In the genomic region with DNA sequence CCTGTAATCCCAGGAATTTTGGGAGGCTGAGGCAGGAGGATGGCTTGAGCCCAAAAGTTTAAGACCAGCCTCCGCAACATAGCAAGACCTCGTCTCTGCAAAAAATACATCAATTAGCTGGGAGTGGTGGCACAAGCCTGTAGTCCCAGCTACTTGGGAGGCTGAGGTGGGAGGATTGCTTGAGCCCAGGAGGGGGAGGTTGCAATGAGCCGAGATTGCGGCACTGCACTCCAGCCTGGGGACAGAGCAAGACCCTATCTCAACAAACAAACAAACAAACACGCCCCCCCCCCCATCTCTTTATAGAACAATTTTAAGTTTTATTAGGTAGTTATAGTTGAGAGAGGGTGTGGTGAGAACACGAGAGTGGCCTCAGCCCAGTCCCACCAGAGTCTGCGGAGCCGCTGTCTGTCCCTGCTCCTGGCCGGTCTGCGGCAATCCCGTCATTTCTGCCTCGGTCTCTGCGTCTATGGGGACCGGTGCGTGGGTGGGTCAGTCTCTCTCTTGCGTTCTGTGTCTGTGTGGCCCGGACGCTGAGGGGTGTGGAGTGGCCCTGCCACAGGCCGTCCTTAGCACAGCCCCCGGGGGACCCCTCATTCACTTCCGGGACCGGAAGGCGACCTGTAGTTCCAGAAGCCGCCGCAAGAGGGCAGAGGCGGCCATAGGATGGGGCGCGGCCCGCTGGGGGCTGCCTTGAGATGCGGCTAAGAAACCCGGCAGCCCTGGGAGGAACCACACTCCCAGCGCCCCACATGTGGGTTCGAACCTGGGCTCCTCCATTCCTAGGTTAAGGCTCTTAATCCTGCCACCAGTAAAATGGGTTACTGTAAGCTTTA, we compare ENCODE assay signal across 11 cellular contexts. TPM values are rescaled to one million over a fixed set of nuclear protein-coding genes. Genes with fewer than 3 reads are reported as not detected.
DNase-seq lines count a peak whose midpoint lies in the region; ATAC-seq lines count a peak whose summit lies in the region.
"Not testable (repeated sequence)": the region's sequence is repeated elsewhere in the genome, so short reads cannot be mapped to it uniquely, and the experiment has no call there.
"Had no signal": no experiment of that assay in that cellular context is flagged by ENCODE, and none has a peak within 500 bp of the region (broad histone marks: within the 10 kb centered on the region; RNA-seq: fewer than 3 reads in every experiment).

No MANE protein-coding gene starts in this region.

- not testable (repeated sequence) for H3K27me3 Mint-ChIP-seq in activated T-cell treated with anti-CD3 and anti-CD28 coated beads, Interleukin-2, amount 50 U/mL, for 72 hours (ENCODE audit: low read depth); stimulated activated naive B cell treated with anti-CD40 and anti-IgM and Interleukin-4, amounts not matched to agents 10 μg/mL and 1 μg/mL and 100 μg/mL, for 72 hours

- ATAC-seq in GM18517 (IDR thresholded peaks at IDR 0.05; ENCODE audit: unreplicated experiment) (peak; percentile 89), GM19438 (IDR thresholded peaks at IDR 0.05; ENCODE audit: low read depth, unreplicated experiment) (peak; percentile 87), GM21825 (IDR thresholded peaks at IDR 0.05; ENCODE audit: unreplicated experiment) (peak; percentile 92), HG02981 (IDR thresholded peaks at IDR 0.05; ENCODE audit: unreplicated experiment) (peak; percentile 56), HG03457 (IDR thresholded peaks at IDR 0.05; ENCODE audit: unreplicated experiment) (peak; percentile 67), left colon (peak; percentile 91)
- peak; percentile 99 for ATAC-seq in activated T-cell treated with anti-CD3 and anti-CD28 coated beads, Interleukin-2, amount 50 U/mL, for 72 hours (replicated peaks in 1 of 2)
- peak; percentile 97 to 99 for ATAC-seq in stimulated activated naive B cell treated with anti-CD40 and anti-IgM and Interleukin-4, amounts not matched to agents 10 μg/mL and 1 μg/mL and 100 μg/mL, for 72 hours (replicated peaks)

- H3K4me1 Mint-ChIP-seq in activated T-cell treated with anti-CD3 and anti-CD28 coated beads, Interleukin-2, amount 50 U/mL, for 72 hours (ENCODE audit: low read depth); stimulated activated naive B cell treated with anti-CD40 and anti-IgM and Interleukin-4, amounts not matched to agents 10 μg/mL and 1 μg/mL and 100 μg/mL, for 72 hours: not testable (repeated sequence)

- intact Hi-C loops in left colon (cut with DNase I, micrococcal nuclease), result not testable (repeated sequence)

- H3K9me3 Mint-ChIP-seq in activated T-cell treated with anti-CD3 and anti-CD28 coated beads, Interleukin-2, amount 50 U/mL, for 72 hours; stimulated activated naive B cell treated with anti-CD40 and anti-IgM and Interleukin-4, amounts not matched to agents 10 μg/mL and 1 μg/mL and 100 μg/mL, for 72 hours: not testable (repeated sequence)

- H3K27ac Mint-ChIP-seq in activated T-cell treated with anti-CD3 and anti-CD28 coated beads, Interleukin-2, amount 50 U/mL, for 72 hours; stimulated activated naive B cell treated with anti-CD40 and anti-IgM and Interleukin-4, amounts not matched to agents 10 μg/mL and 1 μg/mL and 100 μg/mL, for 72 hours: not testable (repeated sequence)

- H3K4me3 Mint-ChIP-seq in activated T-cell treated with anti-CD3 and anti-CD28 coated beads, Interleukin-2, amount 50 U/mL, for 72 hours; stimulated activated naive B cell treated with anti-CD40 and anti-IgM and Interleukin-4, amounts not matched to agents 10 μg/mL and 1 μg/mL and 100 μg/mL, for 72 hours: not testable (repeated sequence)

- not testable (repeated sequence) for DNase-seq in activated T-cell treated with anti-CD3 and anti-CD28 coated beads, Interleukin-2, amount 50 U/mL, for 72 hours; left colon; stimulated activated naive B cell treated with anti-CD40 and anti-IgM and Interleukin-4, amounts not matched to agents 10 μg/mL and 1 μg/mL and 100 μg/mL, for 72 hours

- not testable (repeated sequence) for H3K36me3 Mint-ChIP-seq in activated T-cell treated with anti-CD3 and anti-CD28 coated beads, Interleukin-2, amount 50 U/mL, for 72 hours (ENCODE audit: insufficient read depth in 2 of 2); stimulated activated naive B cell treated with anti-CD40 and anti-IgM and Interleukin-4, amounts not matched to agents 10 μg/mL and 1 μg/mL and 100 μg/mL, for 72 hours

RNA-seq across cellular contexts. Expression of gene GRAPL, which starts 53.9 kb away (rescaled TPM):
- total RNA-seq in activated T-cell treated with anti-CD3 and anti-CD28 coated beads, Interleukin-2, amount 50 U/mL, for 72 hours, result 1 to 10 TPM; 2.8 to 5.1 TPM
- 1 to 10 TPM; 1.4 to 1.8 TPM for total RNA-seq in left colon
- total RNA-seq: G401, H7, osteoblast had no signal

RNA-seq across cellular contexts. Expression of gene EPN2, which starts 55.9 kb away (rescaled TPM):
- 1 to 10 TPM; 5.3 to 9.0 TPM for total RNA-seq in activated T-cell treated with anti-CD3 and anti-CD28 coated beads, Interleukin-2, amount 50 U/mL, for 72 hours
- total RNA-seq in left colon, result 10 to 100 TPM; 41.0 to 45.9 TPM

Comparison
In these comparisons a context has a peak if more than half of its experiments do, and no peak if none do; other contexts are left out.
1. RNA of gene EPN2, which starts 55.9 kb away (total RNA-seq): 41.0 to 45.9 TPM in left colon; 5.3 to 9.0 TPM in activated T-cell treated with anti-CD3 and anti-CD28 coated beads, Interleukin-2, amount 50 U/mL, for 72 hours; every median in the first group is over 4 times any median in the second.
2. Peak in every context shown above with its lines, with median percentiles within 50 percentile points of each other: ATAC-seq.